ENCODE assay signal across 27 cellular contexts in the genomic region with DNA sequence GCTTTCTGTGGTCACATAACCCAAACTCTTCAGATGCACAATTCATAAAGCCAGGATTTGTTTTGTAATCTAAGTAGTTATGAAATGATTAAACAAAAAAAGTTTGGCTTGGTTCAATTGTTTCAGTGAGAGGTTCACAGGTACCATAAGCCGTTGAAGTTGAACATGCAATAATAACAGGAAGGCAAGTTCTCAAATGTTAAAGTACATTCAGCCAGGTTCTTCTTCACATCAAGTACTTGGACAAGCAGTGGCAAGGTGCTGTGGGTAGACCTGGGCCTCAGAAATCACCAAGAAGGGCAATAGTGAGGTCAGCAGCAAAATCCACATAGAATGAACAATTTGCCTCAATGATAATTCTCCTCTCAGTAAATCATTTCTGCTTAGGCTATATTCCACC.
"Had no signal": no experiment of that assay in that cellular context is flagged by ENCODE, and none has a peak within 500 bp of the region (broad histone marks: within the 10 kb centered on the region; RNA-seq: fewer than 3 reads in every experiment).

No MANE protein-coding gene starts in this region.

- H3K4me3 ChIP-seq: colonic mucosa, esophagus muscularis mucosa, heart right ventricle, lung, neural progenitor cell, right lobe of liver, thoracic aorta, tibial nerve, upper lobe of left lung, uterus had no signal

- H3K9ac ChIP-seq: neural progenitor cell, parathyroid adenoma had no signal

- H3K4me2 ChIP-seq: neural progenitor cell had no signal

- H3K27me3 ChIP-seq: colonic mucosa, esophagus muscularis mucosa, heart right ventricle, neural progenitor cell, right lobe of liver, tibial nerve, upper lobe of left lung, uterus had no signal

- H3K4me1 ChIP-seq: colonic mucosa, parathyroid adenoma, right lobe of liver, uterus had no signal

- H2AFZ ChIP-seq: neural progenitor cell, parathyroid adenoma had no signal

- FAIRE-seq: endothelial cell of umbilical vein, islet of Langerhans, small intestine had no signal

- H3K36me3 ChIP-seq: colonic mucosa, esophagus muscularis mucosa, heart right ventricle, neural progenitor cell, right lobe of liver, thoracic aorta, tibial nerve, upper lobe of left lung, uterus had no signal

- DNase-seq: colonic mucosa; effector memory CD4-positive, alpha-beta T cell; foreskin melanocyte; glutamatergic neuron; heart right ventricle; hippocampal formation; kidney glomerular epithelial cell; left colon; left ventricle myocardium superior; mesendoderm; midbrain; naive thymus-derived CD4-positive, alpha-beta T cell; right lobe of liver; small intestine; stimulated activated CD4-positive, alpha-beta T cell treated with anti-CD3 and anti-CD28 coated beads, Interleukin-15, amount 100 ng/mL, for 24 hours; stimulated activated CD4-positive, alpha-beta T cell treated with anti-CD3 and anti-CD28 coated beads, Interleukin-2, amount 100 ng/mL, for 48 hours; stimulated activated naive B cell treated with anti-CD40 and anti-IgM and Interleukin-4, amounts not matched to agents 10 μg/mL and 1 μg/mL and 100 μg/mL, for 72 hours; upper lobe of left lung; uterus had no signal

- ATAC-seq: heart right ventricle; left colon; left ventricle myocardium superior; naive thymus-derived CD4-positive, alpha-beta T cell; right lobe of liver; stimulated activated naive B cell treated with anti-CD40 and anti-IgM and Interleukin-4, amounts not matched to agents 10 μg/mL and 1 μg/mL and 100 μg/mL, for 72 hours had no signal

- H3K9me3 ChIP-seq: colonic mucosa, esophagus muscularis mucosa, heart right ventricle, right lobe of liver, thoracic aorta, tibial nerve, upper lobe of left lung, uterus had no signal

- H3K27ac ChIP-seq: colonic mucosa, esophagus muscularis mucosa, heart right ventricle, neural progenitor cell, parathyroid adenoma, right lobe of liver, thoracic aorta, tibial nerve, upper lobe of left lung, uterus had no signal

- H3K79me2 ChIP-seq: parathyroid adenoma had no signal
